In the genomic region with DNA sequence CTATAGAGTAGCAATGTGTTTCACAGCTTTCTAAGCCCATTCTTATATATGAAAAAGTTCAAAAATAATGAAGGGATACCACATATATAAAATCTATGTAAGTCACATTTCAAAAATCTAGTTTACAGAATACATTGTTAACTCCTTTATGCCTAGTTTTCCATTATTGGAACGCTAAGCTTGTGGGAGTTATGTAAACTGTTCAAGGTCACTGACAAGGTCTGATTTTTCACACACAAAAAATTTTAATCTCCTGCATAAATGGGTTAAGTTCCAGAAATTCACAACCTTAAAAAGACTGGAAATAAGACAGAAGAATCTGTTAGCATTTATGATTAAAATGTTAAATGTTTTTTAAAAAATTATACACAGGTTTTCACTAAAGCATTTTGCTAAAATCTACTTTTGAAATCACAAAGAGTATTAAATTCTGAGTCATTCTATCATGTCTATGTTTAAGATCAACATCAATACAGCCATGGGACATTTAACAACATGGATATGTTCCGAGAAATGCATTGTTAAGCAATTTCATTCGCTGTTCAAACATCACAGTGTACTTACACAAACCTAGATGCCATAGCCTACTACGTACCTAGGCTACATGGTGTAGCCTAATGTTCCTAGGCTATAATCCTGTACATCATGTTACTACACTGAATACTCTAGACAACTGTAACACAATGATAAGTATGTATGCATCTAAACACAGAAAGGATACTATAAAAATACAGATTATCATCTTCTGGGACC, we compare ENCODE assay signal across 22 cellular contexts. TPM values are rescaled to one million over a fixed set of nuclear protein-coding genes. Genes with fewer than 3 reads are reported as not detected.
DNase-seq lines count a peak whose midpoint lies in the region; ATAC-seq, FAIRE-seq and TF ChIP-seq lines count a peak whose summit lies in the region.
"Had no signal": no experiment of that assay in that cellular context is flagged by ENCODE, and none has a peak within 500 bp of the region (broad histone marks: within the 10 kb centered on the region; RNA-seq: fewer than 3 reads in every experiment).

No MANE protein-coding gene starts in this region.

- no peaks in the 10 kb centered on the region for H3K4me1 ChIP-seq in HEK293 (ENCODE audit: control insufficient read depth, insufficient read depth, low read length)
- H3K4me1 ChIP-seq in GM12878 (ENCODE audit: control insufficient read depth, insufficient read depth, low read length), result no peaks in the 10 kb centered on the region
- H3K4me1 ChIP-seq in mucosa of descending colon (ENCODE audit: low read depth), result no peaks in the 10 kb centered on the region
- H3K4me1 ChIP-seq: Peyer's patch had no signal

- SMC1A ChIA-PET in GM12878 (lab: Charles Lee; ENCODE audit: uncharacterized antibody, unreplicated experiment), result interaction anchor here (1.0 to 5.4 kb wide), 10 partner anchors 9 to 868 kb away, joined by 3 to 31 read pairs (median 5); no protein-coding TSS in a partner anchor

- H3K36me3 Mint-ChIP-seq in activated naive CD8-positive, alpha-beta T cell treated with anti-CD3 and anti-CD28 coated beads for 36 hours, result peaks cover 8% of the 10 kb centered on the region
- peaks cover 3% of the 10 kb centered on the region for H3K36me3 Mint-ChIP-seq in mesothelial cell of epicardium

- 100% methylated on average over 4 of the region's 4 CpGs for WGBS in GM12878 (ENCODE audit: insufficient coverage, insufficient replicate concordance, low lambda C conversion rate, missing lambda C conversion rate)

- intact Hi-C loops in GM12878 (cut with micrococcal nuclease; ENCODE audit: unreplicated experiment), result loop anchor here (2.0 to 5.0 kb wide), 3 partner anchors 567 to 868 kb away; no protein-coding TSS in a partner anchor
- intact Hi-C loops in left colon (cut with DNase I, micrococcal nuclease), result loop anchor here in 1 of 2 donors (10.0 kb wide), 3 partner anchors 565 to 865 kb away; no protein-coding TSS in a partner anchor
- intact Hi-C loops in mucosa of descending colon (cut with DNase I, micrococcal nuclease), result loop anchor here in 1 of 2 donors (10.0 kb wide), 1 partner anchor 565 kb away; no protein-coding TSS in a partner anchor

- no peak for TF ChIP-seq EP300 in GM12878 (IDR thresholded peaks at IDR 0.05; ENCODE audit: borderline replicate concordance in 1 of 2, control insufficient read depth in 1 of 2, low read depth in 2 of 2, low read length in 2 of 2)

- no peak for ATAC-seq in GM12878
- ATAC-seq in left colon, result peak; percentile 71
- peak; percentile 86 for ATAC-seq in mucosa of descending colon

- H3K79me2 ChIP-seq in GM12878 (ENCODE audit: control insufficient read depth, insufficient read depth, low read length), result no peaks in the 10 kb centered on the region; the same call in 1 of the 2 replicates

- no TSS peak for BruUV-seq in GM12878 (replicated peaks; lab: Mats Ljungman, UMichigan)

- no peaks in the 10 kb centered on the region for H3K9me3 ChIP-seq in HEK293 (ENCODE audit: control insufficient read depth, insufficient read depth, low read depth, low read length)
- H3K9me3 ChIP-seq in GM12878 (replicated peaks; ENCODE audit: control insufficient read depth, insufficient read depth, low read length), result no peaks in the 10 kb centered on the region
- no peaks in the 10 kb centered on the region for H3K9me3 ChIP-seq in mucosa of descending colon
- H3K9me3 ChIP-seq: BE2C, HAP-1, MG63, Peyer's patch had no signal

- no peak for TF ChIP-seq RAD21 in GM12878 (IDR thresholded peaks at IDR 0.05; ENCODE audit: insufficient read depth, low read depth, low read length)

- CTCF ChIA-PET in HEK293 (lab: Yijun Ruan, JAX) (interaction anchor here (0.5 to 3.3 kb wide), 26 partner anchors 10 to 869 kb away, joined by 3 to 22 read pairs (median 4); partner anchors contain the start of gene PRDM1), GM12878 (lab: Yijun Ruan, JAX) (interaction anchor here (0.9 to 5.8 kb wide), 22 partner anchors 13 to 1213 kb away, joined by 3 to 48 read pairs (median 5); partner anchors contain the start of gene PRDM1)

- TF ChIP-seq POLR2A in GM12878 (IDR thresholded peaks at IDR 0.05; ENCODE audit: low read depth, low read length), result no peak

- no peak overlapping the region for H3K4me3 ChIP-seq in HEK293 (ENCODE audit: low read depth, low read length)
- no peak overlapping the region for H3K4me3 ChIP-seq in GM12878
- no peak overlapping the region for H3K4me3 ChIP-seq in mucosa of descending colon
- H3K4me3 ChIP-seq: GM23248, HAP-1, MG63, Peyer's patch had no signal

- no peaks in the 10 kb centered on the region for H3K9me3 Mint-ChIP-seq in activated naive CD8-positive, alpha-beta T cell treated with anti-CD3 and anti-CD28 coated beads for 36 hours
- H3K9me3 Mint-ChIP-seq in mesothelial cell of epicardium, result no peaks in the 10 kb centered on the region

- H3K4me2 ChIP-seq in GM12878 (ENCODE audit: control insufficient read depth, insufficient read depth), result no peak overlapping the region

- no peak for TF ChIP-seq CTCF in HEK293 (tag by site-specific recombination; IDR thresholded peaks at IDR 0.05)
- TF ChIP-seq CTCF in GM12878 (IDR thresholded peaks at IDR 0.05 in 2 of 3, conservative IDR thresholded peaks at IDR 0.05 in 1 of 3; ENCODE audit: control insufficient read depth in 2 of 3, extremely low read depth in 1 of 3, insufficient read depth in 1 of 3, low read depth in 3 of 3, low read length in 3 of 3), result no peak
- no peak for TF ChIP-seq CTCF in mucosa of descending colon (IDR thresholded peaks at IDR 0.05)
- TF ChIP-seq CTCF in mesothelial cell of epicardium (IDR thresholded peaks at IDR 0.05; ENCODE audit: unreplicated experiment), result no peak

- H3K4me3 Mint-ChIP-seq in activated naive CD8-positive, alpha-beta T cell treated with anti-CD3 and anti-CD28 coated beads for 36 hours, result no peak overlapping the region
- H3K4me3 Mint-ChIP-seq in mesothelial cell of epicardium, result no peak overlapping the region

- no peak overlapping the region for H3K27ac ChIP-seq in HEK293 (ENCODE audit: extremely low read depth, low read depth, low read length)
- no peak overlapping the region for H3K27ac ChIP-seq in GM12878 (ENCODE audit: control insufficient read depth, insufficient read depth)
- H3K27ac ChIP-seq: GM23248, Peyer's patch had no signal

- H3K27ac Mint-ChIP-seq in activated naive CD8-positive, alpha-beta T cell treated with anti-CD3 and anti-CD28 coated beads for 36 hours, result no peak overlapping the region
- H3K27ac Mint-ChIP-seq in mesothelial cell of epicardium, result no peak overlapping the region

- DNase-seq in GM12878 (ENCODE audit: low read depth, low spot score) (no peak), left colon (no peak), mucosa of descending colon (no peak), EL (no peak), mesothelial cell of epicardium (ENCODE audit: low spot score in 2 of 2, unreplicated experiment in 2 of 2) (no peak), NCI-H1930 (lab: John Stamatoyannopoulos, UW) (no peak)
- no peak for DNase-seq in activated naive CD8-positive, alpha-beta T cell treated with anti-CD3 and anti-CD28 coated beads for 36 hours
- DNase-seq: BE2C; GF-D8; MG63; NCI-H1092 treated with DMSO at 0.1 percent for 48 hours; NCI-H1436 treated with DMSO at 0.1 percent for 48 hours; NCI-H2029; NCI-H2227 treated with DMSO at 0.1 percent for 48 hours; NCI-H510A treated with DMSO at 0.1 percent for 48 hours; NCI-H748 treated with DMSO at 0.1 percent for 48 hours; NK-92 treated with Interleukin-12 subunit alpha and Interleukin-12 subunit beta, amount 100 ng/mL, for 24 hours; Peyer's patch had no signal

- H2AFZ ChIP-seq in GM12878 (ENCODE audit: control insufficient read depth, low read depth, low read length), result no peak overlapping the region
- H2AFZ ChIP-seq: GM23248 had no signal

- H3K4me1 Mint-ChIP-seq in activated naive CD8-positive, alpha-beta T cell treated with anti-CD3 and anti-CD28 coated beads for 36 hours, result peaks cover 9% of the 10 kb centered on the region
- H3K4me1 Mint-ChIP-seq in mesothelial cell of epicardium, result no peaks in the 10 kb centered on the region

- RAD21 ChIA-PET in GM12878 (lab: Charles Lee; ENCODE audit: unreplicated experiment), result interaction anchor here (0.7 to 4.1 kb wide), 8 partner anchors 77 to 868 kb away, joined by 4 to 26 read pairs (median 8); no protein-coding TSS in a partner anchor

- H4K20me1 ChIP-seq in GM12878 (ENCODE audit: control insufficient read depth, insufficient read depth), result no peaks in the 10 kb centered on the region

- no peaks in the 10 kb centered on the region for H3K27me3 Mint-ChIP-seq in activated naive CD8-positive, alpha-beta T cell treated with anti-CD3 and anti-CD28 coated beads for 36 hours
- H3K27me3 Mint-ChIP-seq in mesothelial cell of epicardium (ENCODE audit: low read depth), result no peaks in the 10 kb centered on the region

- in situ Hi-C loops in GM12878 (cut with MboI), result loop anchor here (5.0 to 10.0 kb wide), 3 partner anchors 205 to 813 kb away; no protein-coding TSS in a partner anchor

- H3K9ac ChIP-seq in GM12878 (ENCODE audit: control insufficient read depth, insufficient read depth, low read length), result no peak overlapping the region
- H3K9ac ChIP-seq: GM23248 had no signal

- H3K36me3 ChIP-seq in HEK293 (ENCODE audit: control insufficient read depth in 2 of 2, insufficient read depth in 1 of 2, low read length in 2 of 2), result no peaks in the 10 kb centered on the region
- H3K36me3 ChIP-seq in GM12878 (ENCODE audit: control insufficient read depth in 2 of 2, insufficient read depth in 2 of 2, low read length in 1 of 2), result no peaks in the 10 kb centered on the region
- H3K36me3 ChIP-seq in mucosa of descending colon (ENCODE audit: low read depth), result no peaks in the 10 kb centered on the region
- H3K36me3 ChIP-seq: BE2C, HAP-1, MG63 had no signal

- POLR2A ChIA-PET in HEK293 (lab: Yijun Ruan, JAX) (no interaction called here), GM12878 (lab: Charles Lee) (no interaction called here)

- FAIRE-seq in GM12878 (lab: Jason Lieb, UNC), result peak; percentile 23
- FAIRE-seq: D721Med had no signal

- H3K27me3 ChIP-seq in GM12878 (replicated peaks in 1 of 2; ENCODE audit: control insufficient read depth in 2 of 2, insufficient read depth in 2 of 2, low read length in 1 of 2), result no peaks in the 10 kb centered on the region
- H3K27me3 ChIP-seq: BE2C, MG63, Peyer's patch had no signal

RNA-seq across cellular contexts. Expression of gene ATG5, which starts 25.4 kb away (rescaled TPM):
- 68.4 and 72.6 TPM in 2 replicates for total RNA-seq in GM12878 (2013; cell fraction: nucleolus; rRNA removed)
- total RNA-seq in GM12878 (2014; rRNA removed) (28.6 and 31.7 TPM in 2 replicates), GM12878 (2014; rRNA removed; fragmentation: Illumina TruSeq; extraction: Trizol) (25.7 and 26.3 TPM in 2 replicates), GM12878 (2021) (21.0 and 21.5 TPM in 2 replicates), left colon (10 to 100 TPM; 43.7 to 46.7 TPM), mucosa of descending colon (10 to 100 TPM; 39.4 to 51.6 (median 43.0) TPM), mesothelial cell of epicardium (29.9 to 33.0 TPM (median 32.6 TPM) in 3 replicates)
- polyA plus RNA-seq in GM12878 (2011; ENCODE audit: low read depth), result 7.8 TPM
- polyA plus RNA-seq in GM12878 (2011; rRNA removed) (38.4 and 69.3 TPM in 2 replicates), GM12878 (2014; fragmentation: Illumina TruSeq; extraction: Trizol) (18.2 and 21.6 TPM in 2 replicates), GM12878 (2014; fragmentation: Nextera tagmentation; extraction: Ambion mirVana) (10 to 100 TPM; 12.9 to 17.4 TPM), GM12878 (2014; rRNA removed) (16.8 and 19.3 TPM in 2 replicates), GM12878 (2016; fragmentation: Nextera tagmentation; extraction: Ambion mirVana) (10 to 100 TPM; 50.2 to 51.8 TPM)
- 10.6 and 12.2 TPM in 2 replicates for polyA plus RNA-seq in GM12878 (2011; cell fraction: cytosol; rRNA removed)
- polyA plus RNA-seq in GM12878 (2011; cell fraction: nucleus; rRNA removed), result 17.4 and 18.4 TPM in 2 replicates
- polyA plus RNA-seq in GM12878 (2012), result 13.7 and 16.0 TPM in 2 replicates
- 19.0 and 34.3 TPM in 2 replicates for polyA minus RNA-seq in GM12878 (2011; rRNA and poly(A)+ RNA removed)
- polyA minus RNA-seq in GM12878 (2011; cell fraction: cytosol; rRNA and poly(A)+ RNA removed), result 8.0 and 9.7 TPM in 2 replicates
- polyA minus RNA-seq in GM12878 (2011; cell fraction: nucleus; rRNA and poly(A)+ RNA removed), result 22.7 and 36.4 TPM in 2 replicates
- 10 to 100 TPM; 36.9 to 41.8 TPM for total RNA-seq in activated naive CD8-positive, alpha-beta T cell treated with anti-CD3 and anti-CD28 coated beads for 36 hours
